8 cellular contexts compared by ENCODE assay signal in the genomic region with DNA sequence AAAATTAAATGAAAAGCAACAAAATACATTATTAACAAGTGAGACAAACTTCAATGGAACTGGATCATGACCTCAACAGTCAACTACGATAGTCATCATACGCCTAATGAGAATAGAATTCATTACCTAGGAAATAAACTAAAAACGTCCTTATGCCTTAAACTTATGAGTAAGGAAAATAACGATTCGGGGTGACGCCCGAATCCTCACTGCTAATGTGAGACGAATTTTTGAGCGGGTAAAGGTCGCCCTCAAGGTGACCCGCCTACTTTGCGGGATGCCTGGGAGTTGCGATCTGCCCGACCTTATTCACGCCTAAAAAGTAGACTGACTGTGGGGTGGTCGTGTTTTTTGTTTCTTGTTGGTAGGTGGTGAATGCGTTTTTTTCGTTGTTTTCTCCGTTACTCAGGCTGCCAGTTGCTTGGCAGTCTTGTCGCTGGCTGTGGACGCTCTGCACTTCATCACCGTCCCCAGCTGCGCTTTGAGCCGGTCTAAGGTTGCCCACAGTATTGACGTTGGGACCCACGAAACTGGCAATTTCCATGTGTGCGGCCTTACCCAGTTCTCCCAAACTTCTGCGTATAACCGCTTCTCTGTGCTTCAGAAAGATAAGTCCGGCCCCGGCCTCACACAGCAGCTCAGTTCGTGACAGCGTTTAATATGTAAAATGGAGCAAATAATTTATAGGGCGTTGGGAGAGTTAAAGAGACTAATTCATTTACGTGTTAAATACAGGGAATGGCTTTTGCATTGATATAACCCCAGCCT. TPM values are rescaled to one million over a fixed set of nuclear protein-coding genes. Genes with fewer than 3 reads are reported as not detected.
DNase-seq lines count a peak whose midpoint lies in the region; TF ChIP-seq lines count a peak whose summit lies in the region.

No MANE protein-coding gene starts in this region.

- H3K9me3 ChIP-seq in ES-I3 (ENCODE audit: control insufficient read depth, insufficient read depth, low read length), result no peaks in the 10 kb centered on the region
- H3K9me3 ChIP-seq in suprapubic skin, result no peaks in the 10 kb centered on the region

- peak overlapping the region; percentile 93 for H3K9ac ChIP-seq in ES-I3 (ENCODE audit: low read depth, low read length)

- H3K4me1 ChIP-seq in ES-I3 (ENCODE audit: insufficient read depth, low read length) (peaks cover 22% of the 10 kb centered on the region; the same call in 1 of the 2 replicates), suprapubic skin (peaks cover 64% of the 10 kb centered on the region)

- TF ChIP-seq CTCF in suprapubic skin (IDR thresholded peaks at IDR 0.05), result no peak

- no peak for TF ChIP-seq EP300 in suprapubic skin (IDR thresholded peaks at IDR 0.05)

- WGBS in suprapubic skin, result under 1% methylated on average over 34 of the region's 35 CpGs

- DNase-seq in H7 (peak; percentile 91), M059J (ENCODE audit: low read depth) (peak; percentile 98), SHP77 treated with DMSO at 0.1 percent for 48 hours (lab: John Stamatoyannopoulos, UW) (peak; percentile 96), foreskin melanocyte (peak; percentile 93), non-pigmented ciliary epithelial cell (ENCODE audit: low read depth) (peak; percentile 98), suprapubic skin (ENCODE audit: low spot score in 2 of 2) (peak; percentile 94 to 95)
- peak; percentile 89 for DNase-seq in activated naive CD4-positive, alpha-beta T cell treated with Interleukin-2 at 50 U/mL for 16 hours

- peak; percentile 97 to 98 for TF ChIP-seq POLR2A in suprapubic skin (IDR thresholded peaks at IDR 0.05)

- no peaks in the 10 kb centered on the region for H3K27me3 ChIP-seq in H7 (ENCODE audit: control insufficient read depth, insufficient read depth, low read length)
- H3K27me3 ChIP-seq in suprapubic skin, result no peaks in the 10 kb centered on the region

- H3K36me3 ChIP-seq in ES-I3 (ENCODE audit: insufficient read depth, low read length) (0 out of 2 replicates have a peak, but pooled peaks cover 3% of the 10 kb centered on the region), H7 (replicated peaks; ENCODE audit: control insufficient read depth, insufficient read depth, low read length) (no peaks in the 10 kb centered on the region; the same call in none of the 2 replicates), suprapubic skin (peaks cover 16% of the 10 kb centered on the region)

- H3K27ac ChIP-seq in suprapubic skin, result peak overlapping the region; percentile 99

- H3K4me3 ChIP-seq in H7 (ENCODE audit: insufficient read depth, low read depth, low read length) (peak overlapping the region; percentile 11; the same call in 1 of the 2 replicates), suprapubic skin (peak overlapping the region; percentile 91)

RNA-seq across cellular contexts. Expression of a gene that starts 0.6 kb away (rescaled TPM):
- total RNA-seq in H7 (2014; rRNA removed; shearing (Covaris generic)), result 43.2 and 47.9 TPM in 2 replicates
- total RNA-seq in M059J (2014; rRNA removed; shearing (Covaris generic)), result 22.6 and 28.3 TPM in 2 replicates
- total RNA-seq in suprapubic skin, result 10 to 100 TPM; 32.4 to 61.1 (median 45.7) TPM

RNA-seq across cellular contexts. Expression of a gene that starts 25.1 kb away (rescaled TPM):
- total RNA-seq in H7 (2014; rRNA removed; shearing (Covaris generic)), result 0.42 TPM in 1 of 2 replicates, not detected in the other
- not detected in 2 replicates for total RNA-seq in M059J (2014; rRNA removed; shearing (Covaris generic))
- total RNA-seq in suprapubic skin, result 1 to 10 TPM in 3 of 4 donors, not detected in 1; 1.3 to 3.9 (median 1.5) TPM

RNA-seq across cellular contexts. Expression of a gene that starts 33.9 kb away (rescaled TPM):
- 75.6 and 86.8 TPM in 2 replicates for total RNA-seq in H7 (2014; rRNA removed; shearing (Covaris generic))
- 47.9 and 80.4 TPM in 2 replicates for total RNA-seq in M059J (2014; rRNA removed; shearing (Covaris generic))
- total RNA-seq in suprapubic skin, result 100 to 1,000 TPM; 107 to 159 (median 138) TPM

Comparison
In these comparisons a context has a peak if more than half of its experiments do, and no peak if none do; other contexts are left out.
1. Peak in every context shown above with its lines: DNase-seq, H3K4me3 ChIP-seq and H3K27ac ChIP-seq.